29 cellular contexts compared by ENCODE assay signal in the genomic region with DNA sequence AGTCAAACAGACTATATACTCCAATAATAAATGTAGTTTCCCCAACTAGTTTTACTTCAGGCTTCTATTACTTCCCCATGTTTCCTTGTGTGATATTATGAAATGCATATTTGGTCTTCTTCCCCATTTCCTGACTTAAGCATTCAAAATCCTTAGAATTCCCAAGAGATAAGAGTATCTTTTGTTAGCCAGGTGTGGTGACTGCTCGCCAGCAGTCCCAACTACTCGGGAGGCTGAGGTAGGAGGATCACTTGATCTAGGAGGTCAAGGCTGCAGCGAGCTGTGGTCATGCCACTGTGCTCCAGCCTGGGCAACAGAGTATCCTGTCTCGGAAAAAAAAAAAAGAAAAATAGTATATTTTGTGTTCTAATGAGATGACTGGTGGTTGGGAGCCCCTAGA.
"Had no signal": no experiment of that assay in that cellular context is flagged by ENCODE, and none has a peak within 500 bp of the region (broad histone marks: within the 10 kb centered on the region; RNA-seq: fewer than 3 reads in every experiment).

No MANE protein-coding gene starts in this region.

- H3K36me3 ChIP-seq: ascending aorta, breast epithelium, cardiac muscle cell, gastrocnemius medialis, heart left ventricle had no signal

- H3K4me3 ChIP-seq: ascending aorta, cardiac muscle cell, coronary artery, gastrocnemius medialis had no signal

- DNase-seq: activated CD4-positive, alpha-beta memory T cell treated with anti-CD3 and anti-CD28 coated beads, Interleukin-2, amount 10 ng/mL, durations not matched to agents 7 days and 5 days; activated CD4-positive, alpha-beta T cell treated with anti-CD3 and anti-CD28 coated beads for 1 hour; activated CD4-positive, alpha-beta T cell treated with anti-CD3 and anti-CD28 coated beads for 4 hours; activated CD4-positive, alpha-beta T cell treated with anti-CD3 and anti-CD28 coated beads, Interleukin-2, amount 10 ng/mL, durations not matched to agents 7 days and 5 days; activated CD4-positive, alpha-beta T cell treated with anti-CD3 and anti-CD28 coated beads, Interleukin-2, amount 50 U/mL, for 4 hours; activated CD8-positive, alpha-beta memory T cell treated with anti-CD3 and anti-CD28 coated beads, Interleukin-2, amount 50 U/mL, for 48 hours; activated gamma-delta T cell; activated naive CD4-positive, alpha-beta T cell; activated naive CD4-positive, alpha-beta T cell treated with anti-CD3 and anti-CD28 coated beads, Interleukin-2, amount 10 ng/mL, durations not matched to agents 7 days and 5 days; activated naive CD8-positive, alpha-beta T cell treated with anti-CD3 and anti-CD28 coated beads, Interleukin-2, amount 10 ng/mL, durations not matched to agents 7 days and 5 days; activated T-cell treated with anti-CD3 and anti-CD28 coated beads for 4 hours; activated T-cell treated with anti-CD3 and anti-CD28 coated beads, Interleukin-2, amount 50 U/mL, for 24 hours; activated T-cell treated with anti-CD3 and anti-CD28 coated beads, Interleukin-2, amount 50 U/mL, for 72 hours; dorsolateral prefrontal cortex; effector memory CD4-positive, alpha-beta T cell; endodermal cell; gastrocnemius medialis; glutamatergic neuron; heart left ventricle; T-helper 1 cell; T-helper 17 cell; T1000 had no signal

- H3K27ac ChIP-seq: ascending aorta, cardiac muscle cell, coronary artery, dorsolateral prefrontal cortex, foreskin keratinocyte, heart left ventricle had no signal

- H3K4me1 ChIP-seq: ascending aorta, breast epithelium, foreskin keratinocyte had no signal

- H3K27me3 ChIP-seq: ascending aorta, breast epithelium, cardiac muscle cell, gastrocnemius medialis, heart left ventricle had no signal

- H3K9me3 ChIP-seq: ascending aorta, breast epithelium, gastrocnemius medialis, heart left ventricle had no signal

- ATAC-seq: activated naive CD4-positive, alpha-beta T cell treated with anti-CD3 and anti-CD28 coated beads, Interleukin-2, amount 50 U/mL, for 72 hours; activated T-cell treated with anti-CD3 and anti-CD28 coated beads, Interleukin-2, amount 50 U/mL, for 72 hours; gastrocnemius medialis; heart left ventricle; T-helper 17 cell; WTC11 had no signal
